20 cellular contexts compared by ENCODE assay signal in the genomic region with DNA sequence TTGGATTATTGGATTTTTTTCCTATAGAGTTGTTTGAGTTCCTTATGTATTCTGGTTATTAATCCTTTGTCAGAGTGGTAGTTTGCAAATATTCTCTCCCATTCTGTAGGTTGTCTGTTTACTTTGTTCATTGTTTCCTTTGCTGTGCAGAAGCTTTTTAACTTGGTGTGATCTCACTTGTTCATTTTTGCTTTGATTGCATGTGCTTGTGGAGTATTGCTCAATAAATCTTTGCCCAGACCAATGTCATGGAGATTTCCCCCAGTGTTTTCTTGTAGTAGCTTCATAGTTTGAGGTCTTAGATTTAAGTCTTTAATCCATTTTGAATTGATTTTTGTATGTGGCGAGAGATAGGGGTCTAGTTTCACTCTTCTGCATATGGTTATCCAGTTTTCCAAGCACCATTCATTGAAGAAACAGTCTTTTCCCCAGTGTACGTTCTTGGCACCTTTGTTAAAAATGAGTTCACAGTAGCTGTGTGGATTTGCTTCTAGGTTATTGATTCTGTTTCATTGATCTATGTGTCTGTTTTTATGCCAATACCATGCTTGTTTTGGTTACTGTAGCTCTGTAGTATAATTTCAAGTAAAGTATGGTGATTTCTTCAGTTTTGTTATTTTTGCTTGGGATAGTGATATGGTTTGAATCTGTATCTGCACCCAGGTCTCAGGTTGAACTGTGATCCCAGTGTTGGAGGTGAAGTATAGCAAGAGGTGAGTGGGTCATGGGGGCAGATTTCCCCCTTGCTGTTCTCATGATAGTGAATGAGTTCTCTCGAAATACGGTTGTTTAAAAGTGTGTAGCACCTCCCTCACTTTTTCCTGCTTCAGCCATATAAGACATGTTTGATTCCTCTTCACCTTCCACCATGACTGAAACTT.
"Had no signal": no experiment of that assay in that cellular context is flagged by ENCODE, and none has a peak within 500 bp of the region (broad histone marks: within the 10 kb centered on the region; RNA-seq: fewer than 3 reads in every experiment).

No MANE protein-coding gene starts in this region.

- H3K36me3 ChIP-seq: brain microvascular endothelial cell, esophagus muscularis mucosa, prostate gland, sigmoid colon, upper lobe of right lung had no signal

- H3K9me3 Mint-ChIP-seq: activated naive CD4-positive, alpha-beta T cell treated with anti-CD3 and anti-CD28 coated beads, Interleukin-2, amount 50 U/mL, for 24 hours had no signal

- H3K4me3 ChIP-seq: dorsolateral prefrontal cortex, esophagus muscularis mucosa, mucosa of descending colon, prostate gland, sigmoid colon, testis, upper lobe of right lung had no signal

- H3K27me3 ChIP-seq: brain microvascular endothelial cell, dorsolateral prefrontal cortex, esophagus muscularis mucosa, sigmoid colon, testis, upper lobe of right lung had no signal

- H3K27ac Mint-ChIP-seq: activated CD8-positive, alpha-beta T cell treated with anti-CD3 and anti-CD28 coated beads for 36 hours; activated naive CD4-positive, alpha-beta T cell treated with anti-CD3 and anti-CD28 coated beads, Interleukin-2, amount 50 U/mL, for 24 hours; naive thymus-derived CD8-positive, alpha-beta T cell; stimulated activated naive CD8-positive, alpha-beta T cell treated with anti-CD3 and anti-CD28 coated beads, Interleukin-15, Interleukin-2, amounts not matched to agents 100 ng/mL and 50 ng/mL, for 24 hours; T-helper 2 cell treated with Interferon-gamma antibody and Interleukin-4, amounts not matched to agents 5 μg/mL and 100 μg/mL, for 36 hours had no signal

- H3K4me3 Mint-ChIP-seq: activated CD8-positive, alpha-beta T cell treated with anti-CD3 and anti-CD28 coated beads for 36 hours; activated naive CD4-positive, alpha-beta T cell treated with anti-CD3 and anti-CD28 coated beads, Interleukin-2, amount 50 U/mL, for 24 hours; naive thymus-derived CD8-positive, alpha-beta T cell; stimulated activated naive CD8-positive, alpha-beta T cell treated with anti-CD3 and anti-CD28 coated beads, Interleukin-15, Interleukin-2, amounts not matched to agents 100 ng/mL and 50 ng/mL, for 24 hours; T-helper 2 cell treated with Interferon-gamma antibody and Interleukin-4, amounts not matched to agents 5 μg/mL and 100 μg/mL, for 36 hours had no signal

- H3K27me3 Mint-ChIP-seq: activated CD8-positive, alpha-beta T cell treated with anti-CD3 and anti-CD28 coated beads for 36 hours; activated naive CD4-positive, alpha-beta T cell treated with anti-CD3 and anti-CD28 coated beads, Interleukin-2, amount 50 U/mL, for 24 hours; naive thymus-derived CD8-positive, alpha-beta T cell; stimulated activated naive CD8-positive, alpha-beta T cell treated with anti-CD3 and anti-CD28 coated beads, Interleukin-15, Interleukin-2, amounts not matched to agents 100 ng/mL and 50 ng/mL, for 24 hours had no signal

- H3K9me3 ChIP-seq: esophagus muscularis mucosa, prostate gland, testis, upper lobe of right lung had no signal

- H3K4me1 ChIP-seq: prostate gland, testis had no signal

- ATAC-seq: activated CD8-positive, alpha-beta T cell treated with anti-CD3 and anti-CD28 coated beads for 36 hours; left colon; mucosa of descending colon; naive thymus-derived CD8-positive, alpha-beta T cell; upper lobe of right lung had no signal

- H3K27ac ChIP-seq: brain microvascular endothelial cell, dorsolateral prefrontal cortex, esophagus muscularis mucosa, prostate gland, sigmoid colon, testis, upper lobe of right lung had no signal

- DNase-seq: activated CD8-positive, alpha-beta memory T cell treated with anti-CD3 and anti-CD28 coated beads, Interleukin-2, amount 50 U/mL, for 4 hours; activated CD8-positive, alpha-beta T cell treated with anti-CD3 and anti-CD28 coated beads for 36 hours; brain microvascular endothelial cell; cerebellar nuclear complex; dorsolateral prefrontal cortex; foreskin fibroblast; head of caudate nucleus; left colon; mucosa of descending colon; naive thymus-derived CD8-positive, alpha-beta T cell; sigmoid colon; stimulated activated CD4-positive, alpha-beta T cell treated with anti-CD3 and anti-CD28 coated beads, Interleukin-12 subunit alpha, Interleukin-12 subunit beta, amount 100 ng/mL, for 4 hours; SW 1271; testis; upper lobe of right lung had no signal
